In the genomic region with DNA sequence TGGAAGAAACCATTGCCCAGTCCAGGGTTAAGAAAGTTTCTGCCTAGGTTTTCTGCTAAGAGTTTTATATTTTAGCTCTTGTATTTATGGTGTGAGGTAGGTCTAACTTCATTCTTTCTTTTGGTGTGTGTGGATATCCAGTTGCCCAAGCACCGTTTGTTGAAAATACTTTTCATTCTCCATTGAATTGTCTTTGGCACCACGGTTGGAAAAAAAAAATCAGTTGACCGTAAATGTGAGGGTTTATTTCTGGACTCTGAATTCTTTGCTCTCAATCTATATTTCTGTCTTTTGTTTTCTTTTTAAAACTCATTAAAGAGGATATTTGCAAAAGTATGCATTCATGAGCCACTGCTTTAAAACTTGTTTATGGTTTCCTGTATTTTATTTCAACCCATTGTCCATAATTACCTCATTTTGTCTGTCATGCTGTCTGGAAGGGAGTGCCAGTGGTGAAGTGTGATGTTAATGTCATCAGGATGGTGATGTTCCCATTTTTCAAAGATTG, we compare ENCODE assay signal across 23 cellular contexts. TPM values are rescaled to one million over a fixed set of nuclear protein-coding genes. Genes with fewer than 3 reads are reported as not detected.
DNase-seq lines count a peak whose midpoint lies in the region; ATAC-seq and TF ChIP-seq lines count a peak whose summit lies in the region.
"Had no signal": no experiment of that assay in that cellular context is flagged by ENCODE, and none has a peak within 500 bp of the region (broad histone marks: within the 10 kb centered on the region; RNA-seq: fewer than 3 reads in every experiment).

No MANE protein-coding gene starts in this region.

- WGBS in aorta, 2 donors: 2 to 4% methylated on average over 3 of the region's 3 CpGs
- WGBS in stomach, 5 donors: 44 to 62% (median 59%) methylated on average over 3 of the region's 3 CpGs

- no peak overlapping the region for H3K9ac ChIP-seq in OCI-LY3 (ENCODE audit: low read length)

- no peak for TF ChIP-seq POLR2A in stomach (IDR thresholded peaks at IDR 0.05)

- no peak for TF ChIP-seq CTCF in cardiac muscle cell (IDR thresholded peaks at IDR 0.05; ENCODE audit: low read depth, low read length)
- no peak for TF ChIP-seq CTCF in OCI-LY3 (IDR thresholded peaks at IDR 0.05; ENCODE audit: low read depth, low read length)
- TF ChIP-seq CTCF in stomach (IDR thresholded peaks at IDR 0.05): no peak
- TF ChIP-seq CTCF in upper lobe of right lung (IDR thresholded peaks at IDR 0.05): no peak

- DNase-seq in cardiac muscle cell (ENCODE audit: low read depth in 1 of 2, low spot score in 1 of 2): no peak
- DNase-seq in left ventricle myocardium superior: no peak
- DNase-seq in dermis microvascular lymphatic vessel endothelial cell (ENCODE audit: low read depth in 2 of 2): peak; percentile 43 to 75
- DNase-seq in aorta: no peak
- no peak for DNase-seq in stomach
- DNase-seq in upper lobe of right lung: no peak
- DNase-seq: activated gamma-delta T cell treated with Interleukin-2 at 50 U/mL for 16 hours; CD4-positive, CD25-positive, alpha-beta regulatory T cell; dorsolateral prefrontal cortex; glutamatergic neuron; Karpas-422; NCI-H1436; NCI-H2107; NCI-H446; NCI-H82; PC-3; right lobe of liver; stimulated activated CD4-positive, alpha-beta T cell treated with anti-CD3 and anti-CD28 coated beads, Interleukin-12 subunit alpha, Interleukin-12 subunit beta, amount 100 ng/mL, for 4 hours; stimulated activated CD4-positive, alpha-beta T cell treated with anti-CD3 and anti-CD28 coated beads, Interleukin-4, amount 100 ng/mL, for 1 hour; T-helper 9 cell; uterus had no signal

- no peak overlapping the region for H2AFZ ChIP-seq in OCI-LY3 (ENCODE audit: low read depth, low read length)
- H2AFZ ChIP-seq: GM23338 had no signal

- H3K4me3 ChIP-seq in cardiac muscle cell: no peak overlapping the region
- no peak overlapping the region for H3K4me3 ChIP-seq in OCI-LY3 (ENCODE audit: low read length)
- H3K4me3 ChIP-seq in aorta (ENCODE audit: low read length in 2 of 2): no peak overlapping the region
- no peak overlapping the region for H3K4me3 ChIP-seq in stomach
- H3K4me3 ChIP-seq in upper lobe of right lung: no peak overlapping the region
- H3K4me3 ChIP-seq: dorsolateral prefrontal cortex, GM23338, right lobe of liver, uterus had no signal

- ATAC-seq in left ventricle myocardium superior (no peak), aorta (ENCODE audit: low FRiP score) (no peak), upper lobe of right lung (no peak)
- ATAC-seq: GM23338, PC-3, right lobe of liver had no signal

- peak overlapping the region; percentile 35 for H3K27ac ChIP-seq in cardiac muscle cell
- peak overlapping the region; percentile 28; the same call in 1 of the 2 replicates for H3K27ac ChIP-seq in OCI-LY3 (ENCODE audit: low read length)
- peak overlapping the region; percentile 42 to 93 for H3K27ac ChIP-seq in aorta (ENCODE audit: low read depth in 1 of 2, low read length in 2 of 2)
- H3K27ac ChIP-seq in stomach: no peak overlapping the region
- no peak overlapping the region for H3K27ac ChIP-seq in upper lobe of right lung
- H3K27ac ChIP-seq: right lobe of liver had no signal

- H3K36me3 ChIP-seq in cardiac muscle cell (peaks cover 19% of the 10 kb centered on the region), OCI-LY3 (replicated peaks; ENCODE audit: low read depth, low read length) (peaks cover 2% of the 10 kb centered on the region), aorta (ENCODE audit: control insufficient read depth in 1 of 2, insufficient read depth in 2 of 2, low read length in 1 of 2) (peaks cover 0 to 3% of the 10 kb centered on the region in 2 donors), stomach (peaks cover 5 to 28% (median 21%) of the 10 kb centered on the region in 4 donors), upper lobe of right lung (no peaks in the 10 kb centered on the region)
- H3K36me3 ChIP-seq: right lobe of liver, uterus had no signal

- no peaks in the 10 kb centered on the region for H3K79me2 ChIP-seq in OCI-LY3 (ENCODE audit: low read length)

- intact Hi-C loops in left ventricle myocardium superior (cut with micrococcal nuclease): no loop called here
- intact Hi-C loops in aorta (cut with DNase I): loop anchor here (2.0 to 10.0 kb wide), 4 partner anchors 63 to 171 kb away; partner anchors contain the start of genes CDC14B (in 1 of the 2) and PRXL2C (in 1 of the 2)
- intact Hi-C loops in stomach (cut with DNase I; ENCODE audit: low total_unique reads): no loop called here
- intact Hi-C loops in upper lobe of right lung (cut with DNase I): no loop called here

- peak overlapping the region; percentile 41 for H3K4me2 ChIP-seq in OCI-LY3 (ENCODE audit: low read length)
- H3K4me2 ChIP-seq: GM23338 had no signal

- H3K9me3 ChIP-seq in cardiac muscle cell (ENCODE audit: low read depth): no peaks in the 10 kb centered on the region
- H3K9me3 ChIP-seq in OCI-LY3 (ENCODE audit: insufficient read depth, low read length): no peaks in the 10 kb centered on the region
- no peaks in the 10 kb centered on the region for H3K9me3 ChIP-seq in aorta (ENCODE audit: control insufficient read depth, low read length)
- no peaks in the 10 kb centered on the region for H3K9me3 ChIP-seq in stomach
- H3K9me3 ChIP-seq in upper lobe of right lung: no peaks in the 10 kb centered on the region
- H3K9me3 ChIP-seq: right lobe of liver, uterus had no signal

- H3K27me3 ChIP-seq in cardiac muscle cell (no peaks in the 10 kb centered on the region), OCI-LY3 (ENCODE audit: low read depth, low read length) (no peaks in the 10 kb centered on the region), aorta (ENCODE audit: control insufficient read depth in 1 of 2, insufficient read depth in 2 of 2, low read length in 1 of 2) (no peaks in the 10 kb centered on the region), stomach (no peaks in the 10 kb centered on the region), upper lobe of right lung (no peaks in the 10 kb centered on the region)
- H3K27me3 ChIP-seq: dorsolateral prefrontal cortex, right lobe of liver, uterus had no signal

- H4K20me1 ChIP-seq in OCI-LY3 (ENCODE audit: insufficient read depth, low read length): no peaks in the 10 kb centered on the region; the same call in 1 of the 2 replicates

- no peak for TF ChIP-seq EP300 in stomach (IDR thresholded peaks at IDR 0.05)

- peaks cover 23% of the 10 kb centered on the region for H3K4me1 ChIP-seq in cardiac muscle cell (ENCODE audit: low read depth)
- peaks cover 31% of the 10 kb centered on the region for H3K4me1 ChIP-seq in OCI-LY3 (ENCODE audit: low read length)
- H3K4me1 ChIP-seq in aorta (ENCODE audit: control insufficient read depth in 1 of 2, insufficient read depth in 2 of 2, low read length in 2 of 2): peaks cover 0 to 10% of the 10 kb centered on the region in 2 donors
- H3K4me1 ChIP-seq in stomach: peaks cover 24 to 36% (median 33%) of the 10 kb centered on the region in 4 donors
- H3K4me1 ChIP-seq in upper lobe of right lung: peaks cover 13% of the 10 kb centered on the region
- H3K4me1 ChIP-seq: uterus had no signal

RNA-seq across cellular contexts. Expression of gene HABP4, which starts 33.8 kb away (rescaled TPM):
- total RNA-seq in cardiac muscle cell (32.8 and 41.0 TPM in 2 replicates), left ventricle myocardium superior (22.7 TPM), dermis microvascular lymphatic vessel endothelial cell (6.0 and 6.1 TPM in 2 replicates), aorta (10 to 100 TPM; 29.0 to 37.0 TPM), stomach (10 to 100 TPM in 2 of 5 donors, 1 to 10 TPM in 2, under 1 TPM in 1; 0.58 to 45.1 (median 9.2) TPM), upper lobe of right lung (10.3 TPM)
- polyA plus RNA-seq in cardiac muscle cell (69.6 and 71.2 TPM in 2 replicates), aorta (10 to 100 TPM; 48.6 to 66.9 TPM), stomach (10 to 100 TPM in 2 of 3 donors, 1 to 10 TPM in 1; 9.6 to 13.2 (median 10.2) TPM)

Comparison
In these comparisons a context has a peak if more than half of its experiments do, and no peak if none do; other contexts are left out.
1. DNase-seq: peak in dermis microvascular lymphatic vessel endothelial cell (2 of 2); none in cardiac muscle cell (0 of 2), left ventricle myocardium superior (single experiment), aorta (0 of 2), stomach (single experiment) and upper lobe of right lung (single experiment).
2. H3K27ac ChIP-seq: peak in cardiac muscle cell (single experiment), OCI-LY3 (single experiment) and aorta (2 of 2); none in stomach (0 of 5) and upper lobe of right lung (single experiment).
3. intact Hi-C loops: an anchor here in aorta (2.0 to 10.0 kb wide); none called in left ventricle myocardium superior, stomach and upper lobe of right lung.